Comparison of ENCODE assay signal across 18 cellular contexts in genomic region chr5:90680831-90681420, GRCh38.
"Had no signal": no experiment of that assay in that cellular context is flagged by ENCODE, and none has a peak within 500 bp of the region (broad histone marks: within the 10 kb centered on the region; RNA-seq: fewer than 3 reads in every experiment).

No MANE protein-coding gene starts in this region.

- H3K27ac ChIP-seq: esophagus squamous epithelium, foreskin keratinocyte, hepatocyte, psoas muscle, spleen had no signal

- H3K27me3 ChIP-seq: esophagus squamous epithelium, foreskin keratinocyte, hepatocyte, spleen had no signal

- H3K36me3 Mint-ChIP-seq: naive thymus-derived CD4-positive, alpha-beta T cell had no signal

- ATAC-seq: effector memory CD8-positive, alpha-beta T cell; foreskin keratinocyte; left colon; left ventricle myocardium superior; naive thymus-derived CD4-positive, alpha-beta T cell; psoas muscle; sciatic nerve had no signal

- H2AFZ ChIP-seq: hepatocyte had no signal

- H3K36me3 ChIP-seq: esophagus squamous epithelium, spleen had no signal

- H3K4me1 ChIP-seq: esophagus squamous epithelium, foreskin keratinocyte, psoas muscle, spleen had no signal

- H3K9me3 Mint-ChIP-seq: dendritic cell treated with granulocyte-macrophage colony-stimulating factor and Interleukin-4, amounts not matched to agents 40 ng/mL and 50 ng/mL, for 4 days; effector memory CD8-positive, alpha-beta T cell had no signal

- H3K4me3 Mint-ChIP-seq: dendritic cell treated with granulocyte-macrophage colony-stimulating factor and Interleukin-4, amounts not matched to agents 40 ng/mL and 50 ng/mL, for 4 days; effector memory CD8-positive, alpha-beta T cell; naive thymus-derived CD4-positive, alpha-beta T cell; nephron progenitor cell had no signal

- H3K4me1 Mint-ChIP-seq: naive thymus-derived CD4-positive, alpha-beta T cell; nephron progenitor cell had no signal

- H3K27ac Mint-ChIP-seq: dendritic cell treated with granulocyte-macrophage colony-stimulating factor and Interleukin-4, amounts not matched to agents 40 ng/mL and 50 ng/mL, for 4 days; effector memory CD8-positive, alpha-beta T cell; naive thymus-derived CD4-positive, alpha-beta T cell had no signal

- H3K79me2 ChIP-seq: hepatocyte had no signal

- H3K4me2 ChIP-seq: hepatocyte had no signal

- H3K4me3 ChIP-seq: esophagus squamous epithelium, hepatocyte, lung, psoas muscle, spleen had no signal

- H3K27me3 Mint-ChIP-seq: dendritic cell treated with granulocyte-macrophage colony-stimulating factor and Interleukin-4, amounts not matched to agents 40 ng/mL and 50 ng/mL, for 4 days; effector memory CD8-positive, alpha-beta T cell; naive thymus-derived CD4-positive, alpha-beta T cell had no signal

- DNase-seq: effector memory CD8-positive, alpha-beta T cell; esophagus squamous epithelium; foreskin keratinocyte; left colon; left ventricle myocardium superior; mesendoderm; naive thymus-derived CD4-positive, alpha-beta T cell; nephron progenitor cell; psoas muscle; spleen; stimulated activated CD4-positive, alpha-beta T cell treated with anti-CD3 and anti-CD28 coated beads, Interleukin-2, amount 100 ng/mL, for 24 hours; stimulated activated CD4-positive, alpha-beta T cell treated with anti-CD3 and anti-CD28 coated beads, Interleukin-4, amount 100 ng/mL, for 4 hours; stimulated activated naive CD4-positive, alpha-beta T cell; trophoblast cell had no signal
